ENCODE assay signal across 8 cellular contexts in genomic region chr3:10319804-10320203, GRCh38. TPM values are rescaled to one million over a fixed set of nuclear protein-coding genes. Genes with fewer than 3 reads are reported as not detected.
A peak's percentile ranks its signal among the peaks of the same experiment; 100 is the strongest.
DNase-seq lines count a peak whose midpoint lies in the region; ATAC-seq and TF ChIP-seq lines count a peak whose summit lies in the region.

No MANE protein-coding gene starts in this region.

- ATAC-seq in heart right ventricle (no peak), left cardiac atrium (no peak), aorta (ENCODE audit: low FRiP score) (no peak), HG02884 (IDR thresholded peaks at IDR 0.05; ENCODE audit: unreplicated experiment) (no peak)

- H3K27me3 Mint-ChIP-seq in mesothelial cell of epicardium (ENCODE audit: low read depth), result peaks cover 12% of the 10 kb centered on the region

- H2AFZ ChIP-seq in mammary epithelial cell (ENCODE audit: low read depth, low read length), result no peak overlapping the region

- H3K79me2 ChIP-seq in mammary epithelial cell (ENCODE audit: insufficient read depth, low read length), result peaks cover 55% of the 10 kb centered on the region

- intact Hi-C loops in heart right ventricle (cut with DNase I) (no loop called here), left cardiac atrium (cut with DNase I) (no loop called here), mammary epithelial cell (cut with micrococcal nuclease) (loop anchor here (5.0 kb wide), 2 partner anchors 388 to 818 kb away; partner anchors contain the start of gene CRELD1), aorta (cut with DNase I) (no loop called here)

- H3K27me3 ChIP-seq in heart right ventricle (no peaks in the 10 kb centered on the region), mammary epithelial cell (ENCODE audit: insufficient read depth, low read length) (no peaks in the 10 kb centered on the region), aorta (ENCODE audit: control insufficient read depth in 1 of 2, insufficient read depth in 2 of 2, low read length in 1 of 2) (no peaks in the 10 kb centered on the region)

- in situ Hi-C loops in mammary epithelial cell (cut with MboI; ENCODE audit: low sequenced_read_pairs in 2 of 2), result no loop called here

- BruUV-seq in mammary epithelial cell (replicated peaks; lab: Mats Ljungman, UMichigan), result no TSS peak

- H3K27ac Mint-ChIP-seq in mesothelial cell of epicardium, result peak overlapping the region; percentile 98

- TF ChIP-seq CTCF in heart right ventricle (IDR thresholded peaks at IDR 0.05) (no peak), mammary epithelial cell (conservative IDR thresholded peaks at IDR 0.05 in 1 of 2, IDR thresholded peaks at IDR 0.05 in 1 of 2; ENCODE audit: extremely low read depth in 1 of 2, insufficient read depth in 1 of 2, low read depth in 1 of 2, low read length in 2 of 2) (no peak), mesothelial cell of epicardium (IDR thresholded peaks at IDR 0.05; ENCODE audit: unreplicated experiment) (no peak)

- H3K4me3 ChIP-seq in heart right ventricle (peak overlapping the region; percentile 82 to 100 (median 94)), mammary epithelial cell (replicated peaks in 1 of 3; ENCODE audit: insufficient read depth in 1 of 3, low read depth in 2 of 3, low read length in 3 of 3) (peak overlapping the region; percentile 73 to 85 (median 83)), aorta (ENCODE audit: low read length in 2 of 2) (peak overlapping the region; percentile 95 to 98)

- DNase-seq in heart right ventricle (no peak), left cardiac atrium (no peak), mammary epithelial cell (no peak), mesothelial cell of epicardium (ENCODE audit: low spot score in 2 of 2, unreplicated experiment in 2 of 2) (no peak), aorta (no peak), retina (no peak), mesenteric fat pad (ENCODE audit: low spot score) (no peak)

- peaks cover 6% of the 10 kb centered on the region for H3K36me3 Mint-ChIP-seq in mesothelial cell of epicardium

- CTCF ChIA-PET in mammary epithelial cell (lab: Charles Lee; ENCODE audit: low non-redundant PET), result no interaction called here

- H3K4me1 Mint-ChIP-seq in mesothelial cell of epicardium, result peaks cover 13% of the 10 kb centered on the region

- H3K4me2 ChIP-seq in mammary epithelial cell (ENCODE audit: insufficient read depth, low read depth, low read length), result peak overlapping the region; percentile 87

- peaks cover 0 to 44% (median 10%) of the 10 kb centered on the region in 9 donors for H3K36me3 ChIP-seq in heart right ventricle
- peaks cover 24% of the 10 kb centered on the region for H3K36me3 ChIP-seq in mammary epithelial cell (ENCODE audit: insufficient read depth, low read length)
- peaks cover 0 to 18% of the 10 kb centered on the region in 2 donors for H3K36me3 ChIP-seq in aorta (ENCODE audit: control insufficient read depth in 1 of 2, insufficient read depth in 2 of 2, low read length in 1 of 2)

- H3K4me3 Mint-ChIP-seq in mesothelial cell of epicardium, result peak overlapping the region; percentile 96

- no peaks in the 10 kb centered on the region for H4K20me1 ChIP-seq in mammary epithelial cell (ENCODE audit: insufficient read depth, low read length)

- H3K9me3 Mint-ChIP-seq in mesothelial cell of epicardium, result no peaks in the 10 kb centered on the region

- H3K9me3 ChIP-seq in heart right ventricle, result no peaks in the 10 kb centered on the region
- H3K9me3 ChIP-seq in mammary epithelial cell (replicated peaks; ENCODE audit: insufficient read depth, low read length), result no peaks in the 10 kb centered on the region
- H3K9me3 ChIP-seq in aorta (ENCODE audit: control insufficient read depth, low read length), result no peaks in the 10 kb centered on the region

- H3K4me1 ChIP-seq in heart right ventricle (peaks cover 0 to 27% (median 20%) of the 10 kb centered on the region in 9 donors), mammary epithelial cell (ENCODE audit: insufficient read depth, low read length) (peaks cover 9% of the 10 kb centered on the region), aorta (ENCODE audit: control insufficient read depth in 1 of 2, insufficient read depth in 2 of 2, low read length in 2 of 2) (no peaks in the 10 kb centered on the region)

- WGBS in heart right ventricle, 2 donors, result 5 to 27% methylated on average over 2 to 3 of the region's 3 CpGs
- WGBS in mammary epithelial cell (ENCODE audit: low coverage, missing lambda C conversion rate), result 60% methylated on average over 1 of the region's 3 CpGs
- 1 to 13% methylated on average over 1 to 3 of the region's 3 CpGs for WGBS in aorta, 2 donors

- peak overlapping the region; percentile 93 for H3K9ac ChIP-seq in mammary epithelial cell (ENCODE audit: insufficient read depth, low read length)

- dilution Hi-C loops in mammary epithelial cell (cut with HindIII; ENCODE audit: low sequenced_read_pairs), result no loop called here

- H3K27ac ChIP-seq in heart right ventricle, result peak overlapping the region in 2 of 10 donors; percentile 87 to 95
- peak overlapping the region; percentile 89 for H3K27ac ChIP-seq in mammary epithelial cell (ENCODE audit: insufficient read depth, low read depth, low read length)
- H3K27ac ChIP-seq in aorta (ENCODE audit: low read depth in 1 of 2, low read length in 2 of 2), result peak overlapping the region in 1 of 2 donors; percentile 85

RNA-seq across cellular contexts. Expression of gene SEC13, which starts 1.1 kb away (rescaled TPM):
- 10 to 100 TPM; 48.0 to 69.6 (median 52.4) TPM for total RNA-seq in heart right ventricle
- 100 to 1,000 TPM in 1 of 2 donors, 10 to 100 TPM in 1; 28.4 to 175 TPM for polyA plus RNA-seq in heart right ventricle
- total RNA-seq in left cardiac atrium, result 10 to 100 TPM; 61.4 to 88.8 TPM
- total RNA-seq in mammary epithelial cell, result 100 to 1,000 TPM; 124 to 140 TPM
- 202 TPM for polyA plus RNA-seq in mammary epithelial cell
- 194 TPM for polyA minus RNA-seq in mammary epithelial cell
- 138 to 146 TPM (median 138 TPM) in 3 replicates for total RNA-seq in mesothelial cell of epicardium
- 10 to 100 TPM; 88.8 to 95.6 TPM for total RNA-seq in aorta
- polyA plus RNA-seq in aorta, result 100 to 1,000 TPM; 114 to 121 TPM
- 98.5 TPM for total RNA-seq in mesenteric fat pad

RNA-seq across cellular contexts. Expression of gene GHRL, which starts 27.1 kb away (rescaled TPM):
- total RNA-seq in heart right ventricle (1 to 10 TPM in 1 of 10 donors, under 1 TPM in 6, not detected in 3; 0.32 to 1.0 (median 0.81) TPM), left cardiac atrium (under 1 TPM in 1 of 2 donors, not detected in 1; 0.60 TPM), mammary epithelial cell (under 1 TPM in 1 of 2 donors, not detected in 1; 0.38 TPM), mesothelial cell of epicardium (0.73 to 1.9 TPM (median 0.96 TPM) in 3 replicates), aorta (1 to 10 TPM; 1.6 to 1.7 TPM), mesenteric fat pad (2.1 TPM)
- polyA plus RNA-seq in heart right ventricle (under 1 TPM; 0.12 to 0.88 TPM), mammary epithelial cell (not detected), aorta (under 1 TPM in 1 of 2 donors, not detected in 1; 0.36 TPM)
- not detected for polyA minus RNA-seq in mammary epithelial cell
